14 cellular contexts compared by ENCODE assay signal in genomic region chrX:36087366-36087765, GRCh38.
DNase-seq lines count a peak whose midpoint lies in the region.
"Had no signal": no experiment of that assay in that cellular context is flagged by ENCODE, and none has a peak within 500 bp of the region (broad histone marks: within the 10 kb centered on the region; RNA-seq: fewer than 3 reads in every experiment).

No MANE protein-coding gene starts in this region.

- no peaks in the 10 kb centered on the region for H3K4me1 Mint-ChIP-seq in activated CD4-positive, alpha-beta T cell treated with anti-CD3 and anti-CD28 coated beads, Interleukin-2, amount 10 ng/mL, durations not matched to agents 7 days and 5 days
- H3K4me1 Mint-ChIP-seq: IgD-negative memory B cell had no signal

- no peaks in the 10 kb centered on the region for H3K9me3 Mint-ChIP-seq in activated CD4-positive, alpha-beta T cell treated with anti-CD3 and anti-CD28 coated beads, Interleukin-2, amount 10 ng/mL, durations not matched to agents 7 days and 5 days
- H3K9me3 Mint-ChIP-seq: CD4-positive, alpha-beta T cell; HFFc6 had no signal

- no peaks in the 10 kb centered on the region for H3K36me3 Mint-ChIP-seq in activated CD4-positive, alpha-beta T cell treated with anti-CD3 and anti-CD28 coated beads, Interleukin-2, amount 10 ng/mL, durations not matched to agents 7 days and 5 days (ENCODE audit: low read depth)
- H3K36me3 Mint-ChIP-seq: IgD-negative memory B cell had no signal

- POLR2A ChIA-PET in activated CD4-positive, alpha-beta T cell treated with anti-CD3 and anti-CD28 coated beads, Interleukin-2, amount 10 ng/mL, durations not matched to agents 7 days and 5 days (lab: Charles Lee) = no interaction called here

- peak; percentile 0 for DNase-seq in HT1080 (ENCODE audit: low read depth)
- peak; percentile 0 for DNase-seq in amniotic epithelial cell (ENCODE audit: low read depth)
- DNase-seq in kidney tubule cell (ENCODE audit: low spot score) = peak; percentile 23
- no peak for DNase-seq in NAMALWA (ENCODE audit: low spot score)
- no peak for DNase-seq in activated CD4-positive, alpha-beta T cell treated with anti-CD3 and anti-CD28 coated beads, Interleukin-2, amount 10 ng/mL, durations not matched to agents 7 days and 5 days
- DNase-seq in NCI-H2171 (lab: John Stamatoyannopoulos, UW) = no peak
- DNase-seq: AML-193; Caco-2; CD4-positive, alpha-beta T cell; GDM1; GOT3; H7; HFFc6 had no signal

- H3K27ac Mint-ChIP-seq in activated CD4-positive, alpha-beta T cell treated with anti-CD3 and anti-CD28 coated beads, Interleukin-2, amount 10 ng/mL, durations not matched to agents 7 days and 5 days = no peak overlapping the region
- H3K27ac Mint-ChIP-seq: CD4-positive, alpha-beta T cell; HFFc6; IgD-negative memory B cell had no signal

- CTCF ChIA-PET in activated CD4-positive, alpha-beta T cell treated with anti-CD3 and anti-CD28 coated beads, Interleukin-2, amount 10 ng/mL, durations not matched to agents 7 days and 5 days (lab: Charles Lee) = no interaction called here

- no peak overlapping the region for H3K4me3 Mint-ChIP-seq in activated CD4-positive, alpha-beta T cell treated with anti-CD3 and anti-CD28 coated beads, Interleukin-2, amount 10 ng/mL, durations not matched to agents 7 days and 5 days
- H3K4me3 Mint-ChIP-seq: CD4-positive, alpha-beta T cell; HFFc6; IgD-negative memory B cell had no signal

- no peaks in the 10 kb centered on the region for H3K27me3 Mint-ChIP-seq in activated CD4-positive, alpha-beta T cell treated with anti-CD3 and anti-CD28 coated beads, Interleukin-2, amount 10 ng/mL, durations not matched to agents 7 days and 5 days
- H3K27me3 Mint-ChIP-seq: CD4-positive, alpha-beta T cell; IgD-negative memory B cell had no signal

Comparison
In these comparisons a context has a peak if more than half of its experiments do, and no peak if none do; other contexts are left out.
1. DNase-seq: peak in HT1080 (single experiment), amniotic epithelial cell (single experiment) and kidney tubule cell (single experiment); none in NAMALWA (single experiment), activated CD4-positive, alpha-beta T cell treated with anti-CD3 and anti-CD28 coated beads, Interleukin-2, amount 10 ng/mL, durations not matched to agents 7 days and 5 days (single experiment) and NCI-H2171 (single experiment).